ENCODE assay signal across 34 cellular contexts in genomic region chr5:112097768-112098167, GRCh38.
DNase-seq lines count a peak whose midpoint lies in the region; ATAC-seq lines count a peak whose summit lies in the region.
"Had no signal": no experiment of that assay in that cellular context is flagged by ENCODE, and none has a peak within 500 bp of the region (broad histone marks: within the 10 kb centered on the region; RNA-seq: fewer than 3 reads in every experiment).

No MANE protein-coding gene starts in this region.

- no peak overlapping the region for H3K18ac ChIP-seq in mesenchymal stem cell (ENCODE audit: low read depth in 1 of 2, low read length in 2 of 2)

- no peak overlapping the region for H3K4me2 ChIP-seq in mesenchymal stem cell (ENCODE audit: low read length, poor library complexity, severe bottlenecking)
- H3K4me2 ChIP-seq: BLaER1, neural progenitor cell had no signal

- no peaks in the 10 kb centered on the region for H3K9me3 Mint-ChIP-seq in activated T-cell treated with anti-CD3 and anti-CD28 coated beads, Interleukin-2, amount 50 U/mL, for 4 hours
- H3K9me3 Mint-ChIP-seq: activated naive CD4-positive, alpha-beta T cell treated with anti-CD3 and anti-CD28 coated beads for 36 hours; stimulated activated naive CD8-positive, alpha-beta T cell treated with anti-CD3 and anti-CD28 coated beads, Interleukin-15, Interleukin-2, amounts not matched to agents 100 ng/mL and 50 ng/mL, for 24 hours had no signal

- H3K27me3 Mint-ChIP-seq in activated T-cell treated with anti-CD3 and anti-CD28 coated beads, Interleukin-2, amount 50 U/mL, for 4 hours (ENCODE audit: low read depth) = peaks cover 5% of the 10 kb centered on the region
- H3K27me3 Mint-ChIP-seq: IgD-negative memory B cell had no signal

- H3K79me1 ChIP-seq in mesenchymal stem cell (replicated peaks; ENCODE audit: low read length, poor library complexity, severe bottlenecking) = no peaks in the 10 kb centered on the region

- peak overlapping the region; percentile 77 for H3K9ac ChIP-seq in mesenchymal stem cell (ENCODE audit: low read length)
- H3K9ac ChIP-seq: BLaER1, neural progenitor cell had no signal

- 95% methylated on average over 6 of the region's 6 CpGs for whole genome bisulfite sequencing in mesenchymal stem cell

- H2BK12ac ChIP-seq in mesenchymal stem cell (ENCODE audit: low read length in 2 of 2) = no peak overlapping the region

- peaks cover 3% of the 10 kb centered on the region for H3K9me3 ChIP-seq in mesenchymal stem cell (ENCODE audit: control insufficient read depth, low read length)
- H3K9me3 ChIP-seq: adrenal gland, body of pancreas, HAP-1, thyroid gland, vagina had no signal

- H4K91ac ChIP-seq in mesenchymal stem cell (ENCODE audit: low read length) = no peak overlapping the region

- H3K4me1 ChIP-seq in ACC112 (ENCODE audit: control insufficient read depth, insufficient read depth, low read length, unreplicated experiment) (no peaks in the 10 kb centered on the region), mesenchymal stem cell (ENCODE audit: control insufficient read depth, insufficient read depth, low read depth, low read length) (no peaks in the 10 kb centered on the region)
- H3K4me1 ChIP-seq: adrenal gland, BLaER1, body of pancreas, HAP-1, neural progenitor cell, spleen, thyroid gland, vagina had no signal

- H2BK120ac ChIP-seq in mesenchymal stem cell (ENCODE audit: low read depth, low read length) = no peak overlapping the region

- no peak overlapping the region for H3K4me3 ChIP-seq in ACC112 (ENCODE audit: low read depth, low read length)
- H3K4me3 ChIP-seq in mesenchymal stem cell (ENCODE audit: insufficient read depth in 1 of 2, low read depth in 1 of 2, low read length in 2 of 2) = peak overlapping the region in 1 of 2 experiments; percentile 67
- H3K4me3 ChIP-seq: adrenal gland, BLaER1, body of pancreas, HAP-1, neural progenitor cell, thyroid gland, vagina had no signal

- no peak overlapping the region for H3K23ac ChIP-seq in mesenchymal stem cell (ENCODE audit: low read length in 2 of 2)

- H2AK5ac ChIP-seq in mesenchymal stem cell (ENCODE audit: low read length, severe bottlenecking) = no peak overlapping the region

- H3K36me3 ChIP-seq in ACC112 (ENCODE audit: insufficient read depth, low read length) (no peaks in the 10 kb centered on the region), mesenchymal stem cell (ENCODE audit: control insufficient read depth in 1 of 2, insufficient read depth in 2 of 2, low read depth in 1 of 2, low read length in 2 of 2) (no peaks in the 10 kb centered on the region)
- H3K36me3 ChIP-seq: adrenal gland, BLaER1, HAP-1, neural progenitor cell, spleen, thyroid gland, vagina had no signal

- peak; percentile 14 for DNase-seq in HS-5 (ENCODE audit: low read depth)
- DNase-seq in amniotic epithelial cell (ENCODE audit: low read depth) = peak; percentile 13
- no peak for DNase-seq in mesenchymal stem cell
- DNase-seq in left lobe of liver (ENCODE audit: low spot score) = no peak
- DNase-seq in activated T-cell treated with anti-CD3 and anti-CD28 coated beads, Interleukin-2, amount 50 U/mL, for 4 hours = no peak
- DNase-seq in NCI-H2107 (lab: John Stamatoyannopoulos, UW) = no peak
- DNase-seq in UCSD-AML1 (lab: John Stamatoyannopoulos, UW; ENCODE audit: unreplicated experiment) = no peak
- DNase-seq: activated CD4-positive, alpha-beta T cell treated with anti-CD3 and anti-CD28 coated beads, Interleukin-2, amount 50 U/mL, for 48 hours; activated CD4-positive, CD25-positive, alpha-beta regulatory T cell treated with anti-CD3 and anti-CD28 coated beads, Interleukin-2, amount 50 U/mL, for 72 hours; activated naive CD4-positive, alpha-beta T cell treated with anti-CD3 and anti-CD28 coated beads for 36 hours; adrenal gland; body of pancreas; cerebellar nuclear complex; dermis blood vessel endothelial cell; DMS 273 treated with DMSO at 0.1 percent for 48 hours; immature natural killer cell; NCI-H1092; NCI-H187 treated with DMSO at 0.1 percent for 48 hours; NCI-H2171 treated with DMSO at 0.1 percent for 48 hours; NCI-H510A treated with DMSO at 0.1 percent for 48 hours; spleen; stimulated activated CD4-positive, alpha-beta T cell treated with anti-CD3 and anti-CD28 coated beads, Interleukin-2, amount 100 ng/mL, for 24 hours; stimulated activated CD8-positive, alpha-beta memory T cell treated with anti-CD3 and anti-CD28 coated beads, Interleukin-4, amount 100 ng/mL, for 48 hours; T-helper 2 cell; thyroid gland had no signal

- H2BK15ac ChIP-seq in mesenchymal stem cell (ENCODE audit: low read depth, poor library complexity, severe bottlenecking) = no peak overlapping the region

- no peaks in the 10 kb centered on the region for H3K27me3 ChIP-seq in ACC112 (ENCODE audit: insufficient read depth, low read length)
- no peaks in the 10 kb centered on the region for H3K27me3 ChIP-seq in mesenchymal stem cell (ENCODE audit: control insufficient read depth in 1 of 2, insufficient read depth in 1 of 2, low read length in 2 of 2)
- H3K27me3 ChIP-seq: adrenal gland, BLaER1, body of pancreas, neural progenitor cell, spleen, thyroid gland, vagina had no signal

- H3K27ac ChIP-seq in ACC112 (ENCODE audit: low read depth, low read length) = no peak overlapping the region
- no peak overlapping the region for H3K27ac ChIP-seq in mesenchymal stem cell (ENCODE audit: low read length, poor library complexity, severe bottlenecking)
- H3K27ac ChIP-seq: adrenal gland, BLaER1, body of pancreas, neural progenitor cell, spleen, thyroid gland, vagina had no signal

- H3K4ac ChIP-seq in mesenchymal stem cell (ENCODE audit: low read depth in 1 of 2, low read length in 2 of 2) = no peak overlapping the region

- ATAC-seq in left lobe of liver = no peak
- no peak for ATAC-seq in activated T-cell treated with anti-CD3 and anti-CD28 coated beads, Interleukin-2, amount 50 U/mL, for 4 hours
- ATAC-seq: body of pancreas, esophagus mucosa, Right ventricle myocardium inferior had no signal

- H2BK5ac ChIP-seq in mesenchymal stem cell (ENCODE audit: low read depth, low read length, poor library complexity, severe bottlenecking) = no peak overlapping the region

- H3K79me2 ChIP-seq in ACC112 (ENCODE audit: control insufficient read depth, insufficient read depth, low read length, unreplicated experiment) = no peaks in the 10 kb centered on the region

- H4K8ac ChIP-seq in mesenchymal stem cell (ENCODE audit: low read length) = no peak overlapping the region

- no peaks in the 10 kb centered on the region for H3K36me3 Mint-ChIP-seq in activated T-cell treated with anti-CD3 and anti-CD28 coated beads, Interleukin-2, amount 50 U/mL, for 4 hours (ENCODE audit: insufficient read depth)
- H3K36me3 Mint-ChIP-seq: IgD-negative memory B cell, immature natural killer cell, neural progenitor cell had no signal

- H3K4me1 Mint-ChIP-seq in activated T-cell treated with anti-CD3 and anti-CD28 coated beads, Interleukin-2, amount 50 U/mL, for 4 hours (ENCODE audit: low read depth) = no peaks in the 10 kb centered on the region
- H3K4me1 Mint-ChIP-seq: IgD-negative memory B cell, immature natural killer cell, neural progenitor cell had no signal

- no peak overlapping the region for H3K4me3 Mint-ChIP-seq in activated T-cell treated with anti-CD3 and anti-CD28 coated beads, Interleukin-2, amount 50 U/mL, for 4 hours
- H3K4me3 Mint-ChIP-seq: activated naive CD4-positive, alpha-beta T cell treated with anti-CD3 and anti-CD28 coated beads for 36 hours; IgD-negative memory B cell; immature natural killer cell; neural progenitor cell; stimulated activated naive CD8-positive, alpha-beta T cell treated with anti-CD3 and anti-CD28 coated beads, Interleukin-15, Interleukin-2, amounts not matched to agents 100 ng/mL and 50 ng/mL, for 24 hours had no signal

- H2AFZ ChIP-seq in ACC112 (ENCODE audit: low read length, unreplicated experiment) = peak overlapping the region; percentile 41
- no peak overlapping the region for H2AFZ ChIP-seq in mesenchymal stem cell (ENCODE audit: low read depth, low read length)
- H2AFZ ChIP-seq: neural progenitor cell had no signal

- no peak overlapping the region for H3K14ac ChIP-seq in mesenchymal stem cell (ENCODE audit: low read length in 2 of 2)

Comparison
In these comparisons a context has a peak if more than half of its experiments do, and no peak if none do; other contexts are left out.
1. DNase-seq: peak in HS-5 (single experiment) and amniotic epithelial cell (single experiment); none in mesenchymal stem cell (single experiment), left lobe of liver (single experiment), activated T-cell treated with anti-CD3 and anti-CD28 coated beads, Interleukin-2, amount 50 U/mL, for 4 hours (single experiment), NCI-H2107 (single experiment) and UCSD-AML1 (single experiment).